9 cellular contexts compared by ENCODE assay signal in genomic region chr1:21638531-21639341, GRCh38. TPM values are rescaled to one million over a fixed set of nuclear protein-coding genes. Genes with fewer than 3 reads are reported as not detected.
DNase-seq lines count a peak whose midpoint lies in the region; ATAC-seq and TF ChIP-seq lines count a peak whose summit lies in the region.
"Had no signal": no experiment of that assay in that cellular context is flagged by ENCODE, and none has a peak within 500 bp of the region (broad histone marks: within the 10 kb centered on the region; RNA-seq: fewer than 3 reads in every experiment).

No MANE protein-coding gene starts in this region.

- peak overlapping the region; percentile 48 for H3K9ac ChIP-seq in endocrine pancreas (ENCODE audit: control insufficient read depth, insufficient read depth, low read length)

- DNase-seq in NCI-H460 (ENCODE audit: extremely low read depth, low read depth) (peak; percentile 22), putamen (ENCODE audit: low spot score) (peak; percentile 70), MG63 (no peak)
- DNase-seq in NK-92 treated with Interleukin-12 subunit alpha and Interleukin-12 subunit beta, amount 100 ng/mL, for 24 hours (lab: John Stamatoyannopoulos, UW) = no peak
- DNase-seq: naive thymus-derived CD8-positive, alpha-beta T cell had no signal

- no peaks in the 10 kb centered on the region for H3K9me3 ChIP-seq in HEK293 (ENCODE audit: control insufficient read depth, insufficient read depth, low read depth, low read length)
- H3K9me3 ChIP-seq in endocrine pancreas (ENCODE audit: control insufficient read depth, low read length) = no peaks in the 10 kb centered on the region
- H3K9me3 ChIP-seq in MG63 = no peaks in the 10 kb centered on the region

- H3K27me3 ChIP-seq in endocrine pancreas (ENCODE audit: control insufficient read depth, insufficient read depth, low read length) = no peaks in the 10 kb centered on the region
- H3K27me3 ChIP-seq in MG63 = no peaks in the 10 kb centered on the region

- TF ChIP-seq POLR2A in GM18505 (IDR thresholded peaks at IDR 0.05; ENCODE audit: borderline replicate concordance, extremely low read depth, insufficient read depth, insufficient read length) = no peak

- no peak overlapping the region for H3K4me3 ChIP-seq in HEK293 (ENCODE audit: low read depth, low read length)
- no peak overlapping the region for H3K4me3 ChIP-seq in endocrine pancreas (ENCODE audit: control insufficient read depth, insufficient read depth, low read length)
- H3K4me3 ChIP-seq in MG63 = no peak overlapping the region

- CTCF ChIA-PET in HEK293 (lab: Yijun Ruan, JAX) = interaction anchor here (0.9 kb wide), 1 partner anchor 98 kb away, joined by 5 read pairs; no protein-coding TSS in a partner anchor

- no peaks in the 10 kb centered on the region for H3K36me3 ChIP-seq in HEK293 (ENCODE audit: control insufficient read depth in 2 of 2, insufficient read depth in 1 of 2, low read length in 2 of 2)
- H3K36me3 ChIP-seq in endocrine pancreas (ENCODE audit: control insufficient read depth, insufficient read depth, low read length) = no peaks in the 10 kb centered on the region
- H3K36me3 ChIP-seq in MG63 = no peaks in the 10 kb centered on the region

- POLR2A ChIA-PET in HEK293 (lab: Yijun Ruan, JAX) = interaction anchor here (0.5 to 1.2 kb wide), 3 partner anchors 9 to 1841 kb away, joined by 3 to 4 read pairs (median 3); no protein-coding TSS in a partner anchor

- no peak for TF ChIP-seq CTCF in HEK293 (tag by site-specific recombination; IDR thresholded peaks at IDR 0.05)

- ATAC-seq in GM19463 (IDR thresholded peaks at IDR 0.05; ENCODE audit: unreplicated experiment) (no peak), GM18505 (IDR thresholded peaks at IDR 0.05; ENCODE audit: unreplicated experiment) (no peak)
- ATAC-seq: naive thymus-derived CD8-positive, alpha-beta T cell had no signal

- peaks cover 5% of the 10 kb centered on the region for H3K4me1 ChIP-seq in HEK293 (ENCODE audit: control insufficient read depth, insufficient read depth, low read length)
- no peaks in the 10 kb centered on the region for H3K4me1 ChIP-seq in endocrine pancreas (ENCODE audit: control insufficient read depth, insufficient read depth, low read length)

- no peak overlapping the region; the same call in 1 of the 2 replicates for H3K27ac ChIP-seq in HEK293 (ENCODE audit: extremely low read depth, low read depth, low read length)

TF ChIP-seq in HEK293, 187 proteins besides CTCF, POLR2A, EP300 and RAD21 (continues in another document):
- TF ChIP-seq ZNF621 (tag by site-specific recombination; IDR thresholded peaks at IDR 0.05) = no peak
- no peak for TF ChIP-seq KLF7 (tag by site-specific recombination; IDR thresholded peaks at IDR 0.05; ENCODE audit: borderline replicate concordance)
- peak; percentile 67 for TF ChIP-seq SCRT2 (tag by site-specific recombination; IDR thresholded peaks at IDR 0.05)
- TF ChIP-seq KLF8 (tag by site-specific recombination; IDR thresholded peaks at IDR 0.05) = peak; percentile 81
- peak; percentile 95 for TF ChIP-seq ZNF600 (tag by site-specific recombination; IDR thresholded peaks at IDR 0.05)
- no peak for TF ChIP-seq TRIM28 (IDR thresholded peaks at IDR 0.05; ENCODE audit: borderline replicate concordance, low read length)
- peak; percentile 78; the same call in 1 of the 2 replicates for TF ChIP-seq ZNF449 (tag by site-specific recombination; IDR thresholded peaks at IDR 0.05)
- TF ChIP-seq, protein P1, sequence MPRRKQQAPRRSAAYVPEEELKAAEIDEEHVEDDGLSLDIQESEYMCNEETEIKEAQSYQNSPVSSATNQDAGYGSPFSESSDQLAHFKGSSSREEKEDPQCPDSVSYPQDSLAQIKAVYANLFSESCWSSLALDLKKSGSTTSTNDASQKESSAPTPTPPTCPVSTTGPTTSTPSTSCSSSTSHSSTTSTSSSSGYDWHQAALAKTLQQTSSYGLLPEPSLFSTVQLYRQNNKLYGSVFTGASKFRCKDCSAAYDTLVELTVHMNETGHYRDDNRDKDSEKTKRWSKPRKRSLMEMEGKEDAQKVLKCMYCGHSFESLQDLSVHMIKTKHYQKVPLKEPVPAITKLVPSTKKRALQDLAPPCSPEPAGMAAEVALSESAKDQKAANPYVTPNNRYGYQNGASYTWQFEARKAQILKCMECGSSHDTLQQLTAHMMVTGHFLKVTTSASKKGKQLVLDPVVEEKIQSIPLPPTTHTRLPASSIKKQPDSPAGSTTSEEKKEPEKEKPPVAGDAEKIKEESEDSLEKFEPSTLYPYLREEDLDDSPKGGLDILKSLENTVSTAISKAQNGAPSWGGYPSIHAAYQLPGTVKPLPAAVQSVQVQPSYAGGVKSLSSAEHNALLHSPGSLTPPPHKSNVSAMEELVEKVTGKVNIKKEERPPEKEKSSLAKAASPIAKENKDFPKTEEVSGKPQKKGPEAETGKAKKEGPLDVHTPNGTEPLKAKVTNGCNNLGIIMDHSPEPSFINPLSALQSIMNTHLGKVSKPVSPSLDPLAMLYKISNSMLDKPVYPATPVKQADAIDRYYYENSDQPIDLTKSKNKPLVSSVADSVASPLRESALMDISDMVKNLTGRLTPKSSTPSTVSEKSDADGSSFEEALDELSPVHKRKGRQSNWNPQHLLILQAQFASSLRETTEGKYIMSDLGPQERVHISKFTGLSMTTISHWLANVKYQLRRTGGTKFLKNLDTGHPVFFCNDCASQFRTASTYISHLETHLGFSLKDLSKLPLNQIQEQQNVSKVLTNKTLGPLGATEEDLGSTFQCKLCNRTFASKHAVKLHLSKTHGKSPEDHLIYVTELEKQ (tag by site-specific recombination; IDR thresholded peaks at IDR 0.05; ENCODE audit: borderline replicate concordance) = peak; percentile 62
- TF ChIP-seq IKZF3 (tag by site-specific recombination; IDR thresholded peaks at IDR 0.05) = peak; percentile 75; the same call in 1 of the 2 replicates
- TF ChIP-seq, protein P2, sequence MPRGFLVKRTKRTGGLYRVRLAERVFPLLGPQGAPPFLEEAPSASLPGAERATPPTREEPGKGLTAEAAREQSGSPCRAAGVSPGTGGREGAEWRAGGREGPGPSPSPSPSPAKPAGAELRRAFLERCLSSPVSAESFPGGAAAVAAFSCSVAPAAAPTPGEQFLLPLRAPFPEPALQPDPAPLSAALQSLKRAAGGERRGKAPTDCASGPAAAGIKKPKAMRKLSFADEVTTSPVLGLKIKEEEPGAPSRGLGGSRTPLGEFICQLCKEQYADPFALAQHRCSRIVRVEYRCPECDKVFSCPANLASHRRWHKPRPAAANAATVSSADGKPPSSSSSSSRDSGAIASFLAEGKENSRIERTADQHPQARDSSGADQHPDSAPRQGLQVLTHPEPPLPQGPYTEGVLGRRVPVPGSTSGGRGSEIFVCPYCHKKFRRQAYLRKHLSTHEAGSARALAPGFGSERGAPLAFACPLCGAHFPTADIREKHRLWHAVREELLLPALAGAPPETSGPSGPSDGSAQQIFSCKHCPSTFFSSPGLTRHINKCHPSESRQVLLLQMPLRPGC (tag by site-specific recombination; IDR thresholded peaks at IDR 0.05) = 0 out of 2 replicates have a peak, but pooled peaks have one; percentile 23
- peak; percentile 94 for TF ChIP-seq ZNF660 (tag by site-specific recombination; IDR thresholded peaks at IDR 0.05)
- no peak for TF ChIP-seq REPIN1 (tag by site-specific recombination; IDR thresholded peaks at IDR 0.05; ENCODE audit: low read depth)
- peak; percentile 65; the same call in 1 of the 2 replicates for TF ChIP-seq ZNF639 (tag by site-specific recombination; IDR thresholded peaks at IDR 0.05)

RNA-seq across cellular contexts. Expression of gene RAP1GAP, which starts 30.4 kb away (rescaled TPM):
- total RNA-seq in NCI-H460 (2014; rRNA removed; shearing (Covaris generic)) = 0.17 TPM in 1 of 2 replicates, not detected in the other
- 1.7 and 2.7 TPM in 2 replicates for polyA plus RNA-seq in NCI-H460 (2014; cell fraction: nucleus; rRNA removed)
- 0.22 TPM in 1 of 2 replicates, not detected in the other for total RNA-seq in MG63 (2014; rRNA removed; shearing (Covaris generic); ENCODE audit: low replicate concordance)
- polyA plus RNA-seq: naive thymus-derived CD8-positive, alpha-beta T cell had no signal

Comparison
In these comparisons a context has a peak if more than half of its experiments do, and no peak if none do; other contexts are left out.
1. DNase-seq: peak in NCI-H460 (single experiment) and putamen (single experiment); none in MG63 (single experiment) and NK-92 treated with Interleukin-12 subunit alpha and Interleukin-12 subunit beta, amount 100 ng/mL, for 24 hours (single experiment).